In the genomic region with DNA sequence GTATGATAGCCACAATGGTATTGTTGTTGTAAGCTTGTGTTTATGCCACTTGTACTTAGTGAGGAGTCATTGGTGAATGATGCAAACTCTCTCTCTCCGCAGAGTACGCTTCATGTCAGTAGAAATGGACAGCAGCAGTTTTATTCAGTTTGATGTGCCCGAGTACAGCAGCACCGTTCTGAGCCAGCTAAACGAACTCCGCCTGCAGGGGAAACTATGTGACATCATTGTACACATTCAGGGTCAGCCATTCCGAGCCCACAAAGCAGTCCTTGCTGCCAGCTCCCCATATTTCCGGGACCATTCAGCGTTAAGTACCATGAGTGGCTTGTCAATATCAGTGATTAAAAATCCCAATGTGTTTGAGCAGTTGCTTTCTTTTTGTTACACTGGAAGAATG, we compare ENCODE assay signal across 22 cellular contexts.
"Had no signal": no experiment of that assay in that cellular context is flagged by ENCODE, and none has a peak within 500 bp of the region (broad histone marks: within the 10 kb centered on the region; RNA-seq: fewer than 3 reads in every experiment).

No MANE protein-coding gene starts in this region.

- H3K4me1 ChIP-seq: parathyroid adenoma, sigmoid colon, suprapubic skin had no signal

- H3K27me3 Mint-ChIP-seq: naive B cell; natural killer cell treated with Interleukin-12 subunit alpha and Interleukin-12 subunit beta and Interleukin-15 and Interleukin-18, amount 100 ng/mL, for 72 hours; stimulated activated memory B cell treated with anti-CD40 and anti-IgM and Interleukin-4, amounts not matched to agents 10 μg/mL and 1 μg/mL and 100 μg/mL, for 72 hours; stimulated activated naive CD8-positive, alpha-beta T cell treated with anti-CD3 and anti-CD28 coated beads, Interleukin-15, Interleukin-2, amounts not matched to agents 100 ng/mL and 50 ng/mL, for 24 hours had no signal

- H3K27me3 ChIP-seq: esophagus squamous epithelium, right atrium auricular region, sigmoid colon, suprapubic skin, thyroid gland had no signal

- H2AFZ ChIP-seq: parathyroid adenoma had no signal

- H3K9me3 ChIP-seq: esophagus squamous epithelium, mucosa of descending colon, prostate gland, right atrium auricular region, sigmoid colon, suprapubic skin, thyroid gland had no signal

- H3K4me3 ChIP-seq: esophagus squamous epithelium, lung, mucosa of descending colon, prostate gland, right atrium auricular region, sigmoid colon, suprapubic skin, thyroid gland had no signal

- H3K9me3 Mint-ChIP-seq: mesothelial cell of epicardium; naive B cell; natural killer cell treated with Interleukin-12 subunit alpha and Interleukin-12 subunit beta and Interleukin-15 and Interleukin-18, amount 100 ng/mL, for 72 hours; neural crest cell; stimulated activated memory B cell treated with anti-CD40 and anti-IgM and Interleukin-4, amounts not matched to agents 10 μg/mL and 1 μg/mL and 100 μg/mL, for 72 hours; stimulated activated naive CD8-positive, alpha-beta T cell treated with anti-CD3 and anti-CD28 coated beads, Interleukin-15, Interleukin-2, amounts not matched to agents 100 ng/mL and 50 ng/mL, for 24 hours had no signal

- DNase-seq: cerebellar nuclear complex; effector CD8-positive, alpha-beta T cell; erythroblast; esophagus squamous epithelium; mesenchymal stem cell; mucosa of descending colon; naive B cell; sigmoid colon; stimulated activated CD4-positive, alpha-beta T cell treated with anti-CD3 and anti-CD28 coated beads, Interleukin-4, amount 100 ng/mL, for 4 hours; thyroid gland; trophoblast cell had no signal

- H3K9ac ChIP-seq: parathyroid adenoma had no signal

- H3K36me3 ChIP-seq: prostate gland had no signal

- ATAC-seq: left lobe of liver; mucosa of descending colon; natural killer cell treated with Interleukin-12 subunit alpha and Interleukin-12 subunit beta and Interleukin-15 and Interleukin-18, amount 100 ng/mL, for 72 hours; stimulated activated memory B cell treated with anti-CD40 and anti-IgM and Interleukin-4, amounts not matched to agents 10 μg/mL and 1 μg/mL and 100 μg/mL, for 72 hours had no signal

- H3K27ac ChIP-seq: esophagus squamous epithelium, parathyroid adenoma, prostate gland, right atrium auricular region, sigmoid colon, suprapubic skin, thyroid gland had no signal

- H3K27ac Mint-ChIP-seq: mesothelial cell of epicardium; natural killer cell treated with Interleukin-12 subunit alpha and Interleukin-12 subunit beta and Interleukin-15 and Interleukin-18, amount 100 ng/mL, for 72 hours; stimulated activated memory B cell treated with anti-CD40 and anti-IgM and Interleukin-4, amounts not matched to agents 10 μg/mL and 1 μg/mL and 100 μg/mL, for 72 hours; stimulated activated naive CD8-positive, alpha-beta T cell treated with anti-CD3 and anti-CD28 coated beads, Interleukin-15, Interleukin-2, amounts not matched to agents 100 ng/mL and 50 ng/mL, for 24 hours had no signal

- H3K79me2 ChIP-seq: parathyroid adenoma had no signal

- H3K4me3 Mint-ChIP-seq: mesothelial cell of epicardium; naive B cell; natural killer cell treated with Interleukin-12 subunit alpha and Interleukin-12 subunit beta and Interleukin-15 and Interleukin-18, amount 100 ng/mL, for 72 hours; neural crest cell; stimulated activated memory B cell treated with anti-CD40 and anti-IgM and Interleukin-4, amounts not matched to agents 10 μg/mL and 1 μg/mL and 100 μg/mL, for 72 hours; stimulated activated naive CD8-positive, alpha-beta T cell treated with anti-CD3 and anti-CD28 coated beads, Interleukin-15, Interleukin-2, amounts not matched to agents 100 ng/mL and 50 ng/mL, for 24 hours had no signal
